18 cellular contexts compared by ENCODE assay signal in genomic region chr10:111093741-111094380, GRCh38. TPM values are rescaled to one million over a fixed set of nuclear protein-coding genes. Genes with fewer than 3 reads are reported as not detected.
DNase-seq lines count a peak whose midpoint lies in the region; ATAC-seq, FAIRE-seq and TF ChIP-seq lines count a peak whose summit lies in the region.
"Had no signal": no experiment of that assay in that cellular context is flagged by ENCODE, and none has a peak within 500 bp of the region (broad histone marks: within the 10 kb centered on the region; RNA-seq: fewer than 3 reads in every experiment).

No MANE protein-coding gene starts in this region.

- H3K36me3 ChIP-seq in HepG2 (replicated peaks in 1 of 2; ENCODE audit: control insufficient read depth in 1 of 2, insufficient read depth in 2 of 2, low read length in 2 of 2) (no peaks in the 10 kb centered on the region), right lobe of liver (no peaks in the 10 kb centered on the region)
- H3K36me3 ChIP-seq: gastroesophageal sphincter, ovary, spleen had no signal

- TF ChIP-seq POLR2A in HepG2 (IDR thresholded peaks at IDR 0.05; ENCODE audit: insufficient read depth in 1 of 2, low read depth in 2 of 2, low read length in 2 of 2) (no peak), right lobe of liver (IDR thresholded peaks at IDR 0.05) (no peak), NB4 (IDR thresholded peaks at IDR 0.05; ENCODE audit: extremely low read depth, insufficient read length) (no peak)

- TF ChIP-seq EP300 in HepG2 (IDR thresholded peaks at IDR 0.05; ENCODE audit: low read depth in 2 of 2, low read length in 2 of 2), result no peak
- no peak for TF ChIP-seq EP300 in HepG2 (CRISPR knock-in tag; IDR thresholded peaks at IDR 0.05; ENCODE audit: borderline replicate concordance)

- H3K4me2 ChIP-seq in HepG2 (ENCODE audit: low read depth, low read length), result no peak overlapping the region

- no peak for TF ChIP-seq CTCF in HepG2 (CRISPR knock-in tag; IDR thresholded peaks at IDR 0.05)
- TF ChIP-seq CTCF in right lobe of liver (IDR thresholded peaks at IDR 0.05), result no peak
- no peak for TF ChIP-seq CTCF in NB4 (IDR thresholded peaks at IDR 0.05; ENCODE audit: low read depth, low read length)
- no peak for TF ChIP-seq CTCF in epithelial cell of proximal tubule (conservative IDR thresholded peaks at IDR 0.05; ENCODE audit: low read depth, low read length)

- DNase-seq in HepG2 (ENCODE audit: low spot score) (no peak), right lobe of liver (no peak), NB4 (ENCODE audit: low read depth) (peak; percentile 44), epithelial cell of proximal tubule (ENCODE audit: low read depth) (peak; percentile 20), urothelium cell line (ENCODE audit: low spot score) (peak; percentile 29), cerebellar cortex (ENCODE audit: low spot score) (no peak)
- no peak for DNase-seq in central memory CD4-positive, alpha-beta T cell
- DNase-seq: activated CD4-positive, alpha-beta T cell treated with anti-CD3 and anti-CD28 coated beads, Interleukin-2, amount 10 ng/mL, durations not matched to agents 24 days and 14 days; aorta; Calu3; NCI-H1417 treated with DMSO at 0.1 percent for 48 hours; NCI-H510A treated with DMSO at 0.1 percent for 48 hours; ovary; spleen; T-helper 2 cell had no signal

- H3K27me3 ChIP-seq in HepG2 (ENCODE audit: control insufficient read depth in 1 of 2, insufficient read depth in 2 of 2, low read length in 2 of 2) (peaks cover 0 to 5% of the 10 kb centered on the region in 2 experiments; a peak in 1 of 5 replicates), right lobe of liver (no peaks in the 10 kb centered on the region)
- H3K27me3 ChIP-seq: ovary had no signal

- intact Hi-C loops in HepG2 (cut with micrococcal nuclease; ENCODE audit: unreplicated experiment) (no loop called here), right lobe of liver (cut with DNase I) (no loop called here)

- ATAC-seq in HepG2, result no peak
- no peak for ATAC-seq in right lobe of liver
- no peak for ATAC-seq in GM19452 (IDR thresholded peaks at IDR 0.05; ENCODE audit: unreplicated experiment)
- ATAC-seq: gastroesophageal sphincter had no signal

- no peak for TF ChIP-seq RAD21 in HepG2 (CRISPR knock-in tag; IDR thresholded peaks at IDR 0.05)

- POLR2A ChIA-PET in HepG2 (lab: Yijun Ruan, JAX), result no interaction called here

- H3K27ac ChIP-seq in HepG2 (ENCODE audit: extremely low read length, insufficient read depth, low read length) (no peak overlapping the region), right lobe of liver (no peak overlapping the region)
- H3K27ac ChIP-seq: gastroesophageal sphincter, ovary, spleen had no signal

- WGBS in HepG2 (ENCODE audit: low lambda C conversion rate), result 0% methylated on average over 3 of the region's 3 CpGs
- WGBS in right lobe of liver (ENCODE audit: insufficient coverage, low coverage, low lambda C conversion rate, missing lambda C conversion rate), result 53% methylated on average over 2 of the region's 3 CpGs

- H3K4me1 ChIP-seq in HepG2 (ENCODE audit: insufficient read depth, low read length) (0 out of 2 replicates have a peak, but pooled peaks cover 6% of the 10 kb centered on the region), right lobe of liver (no peaks in the 10 kb centered on the region)
- H3K4me1 ChIP-seq: gastroesophageal sphincter, spleen had no signal

- CTCF ChIA-PET in HepG2 (lab: Yijun Ruan, JAX; ENCODE audit: low intra/inter-chr PET ratio, low total read pairs), result no interaction called here

- H2AFZ ChIP-seq in HepG2 (ENCODE audit: low read length), result no peak overlapping the region

- BruUV-seq in HepG2 (replicated peaks; lab: Mats Ljungman, UMichigan), result no TSS peak

- H3K4me3 ChIP-seq in HepG2 (replicated peaks in 1 of 3; ENCODE audit: insufficient read depth in 1 of 3, low read depth in 2 of 3, low read length in 3 of 3) (no peak overlapping the region), right lobe of liver (no peak overlapping the region), NB4 (ENCODE audit: low read depth, low read length) (no peak overlapping the region), epithelial cell of proximal tubule (ENCODE audit: low read depth, low read length) (no peak overlapping the region)
- H3K4me3 ChIP-seq: gastroesophageal sphincter, ovary, spleen had no signal

- no peak for FAIRE-seq in HepG2 (lab: Jason Lieb, UNC)
- peak; percentile 69 for FAIRE-seq in urothelium cell line (lab: Jason Lieb, UNC)
- FAIRE-seq: islet of Langerhans had no signal

- H3K9ac ChIP-seq in HepG2 (ENCODE audit: insufficient read depth, low read depth, low read length), result no peak overlapping the region

- no peaks in the 10 kb centered on the region for H3K79me2 ChIP-seq in HepG2 (ENCODE audit: insufficient read depth, low read length)

- no peaks in the 10 kb centered on the region for H3K9me3 ChIP-seq in HepG2 (ENCODE audit: low read length)
- no peaks in the 10 kb centered on the region for H3K9me3 ChIP-seq in right lobe of liver
- H3K9me3 ChIP-seq: gastroesophageal sphincter, ovary, spleen had no signal

- no peaks in the 10 kb centered on the region for H4K20me1 ChIP-seq in HepG2 (ENCODE audit: insufficient read depth, low read length)

- in situ Hi-C loops in HepG2 (cut with HindIII; ENCODE audit: extremely low pct_ligation_motif_present, low pct_unique_long_range_greater_than_20kb), result loop anchor here (25.0 kb wide), 1 partner anchor 1218 kb away; no protein-coding TSS in a partner anchor

TF ChIP-seq in HepG2, 621 proteins besides CTCF, POLR2A, EP300 and RAD21:
- TF ChIP-seq CREB1 (IDR thresholded peaks at IDR 0.05) (peak; percentile 55; the same call in 1 of the 2 replicates), CREB1 (CRISPR knock-in tag; IDR thresholded peaks at IDR 0.05) (no peak), ZNF484 (CRISPR knock-in tag; IDR thresholded peaks at IDR 0.05; ENCODE audit: borderline replicate concordance, low read depth) (no peak)

RNA-seq across cellular contexts. Expression of gene ADRA2A, which starts 17.0 kb away (rescaled TPM):
- not detected in 2 replicates for total RNA-seq in HepG2 (2016; rRNA removed; fragmentation: Illumina TruSeq; extraction: Trizol)
- not detected in 2 replicates for total RNA-seq in HepG2 (2016; cell fraction: cytosol; rRNA removed; fragmentation: Illumina TruSeq; extraction: Trizol; ENCODE audit: low read depth)
- not detected in 2 replicates for total RNA-seq in HepG2 (2016; cell fraction: insoluble cytoplasmic fraction; rRNA removed; fragmentation: Illumina TruSeq; extraction: Trizol)
- not detected in 2 replicates for total RNA-seq in HepG2 (2016; cell fraction: membrane; rRNA removed; fragmentation: Illumina TruSeq; extraction: Trizol)
- not detected in 2 replicates for total RNA-seq in HepG2 (2016; cell fraction: nucleus; rRNA removed; fragmentation: Illumina TruSeq; extraction: Trizol)
- 0.01 TPM in 1 of 2 replicates, not detected in the other for polyA plus RNA-seq in HepG2 (2011; rRNA removed)
- polyA plus RNA-seq in HepG2 (2011; cell fraction: cytosol; rRNA removed), result 0.01 TPM in 1 of 2 replicates, not detected in the other
- polyA plus RNA-seq in HepG2 (2011; cell fraction: nucleus; rRNA removed), result 0.03 and 0.07 TPM in 2 replicates
- 0.03 TPM in 1 of 2 replicates, not detected in the other for polyA plus RNA-seq in HepG2 (2012)
- polyA plus RNA-seq in HepG2 (2016; cell fraction: cytosol; fragmentation: Illumina TruSeq; extraction: Trizol; ENCODE audit: low read depth), result not detected in 2 replicates
- not detected in 2 replicates for polyA plus RNA-seq in HepG2 (2016; cell fraction: insoluble cytoplasmic fraction; fragmentation: Illumina TruSeq; extraction: Trizol; ENCODE audit: low read depth)
- not detected in 2 replicates for polyA plus RNA-seq in HepG2 (2016; cell fraction: membrane; fragmentation: Illumina TruSeq; extraction: Trizol; ENCODE audit: low read depth)
- not detected in 2 replicates for polyA plus RNA-seq in HepG2 (2016; cell fraction: nucleus; fragmentation: Illumina TruSeq; extraction: Trizol; ENCODE audit: insufficient read depth, low read depth)
- polyA minus RNA-seq in HepG2 (2011; rRNA and poly(A)+ RNA removed; ENCODE audit: low replicate concordance), result 0.04 TPM in 1 of 2 replicates, not detected in the other
- polyA minus RNA-seq in HepG2 (2011; cell fraction: cytosol; rRNA and poly(A)+ RNA removed), result not detected in 2 replicates
- not detected in 2 replicates for polyA minus RNA-seq in HepG2 (2011; cell fraction: nucleus; rRNA and poly(A)+ RNA removed)
- under 1 TPM; 0.22 to 0.99 (median 0.51) TPM for total RNA-seq in right lobe of liver
- total RNA-seq in epithelial cell of proximal tubule, result 0.06 TPM in 1 of 2 replicates, not detected in the other
- total RNA-seq: activated CD4-positive, alpha-beta T cell treated with anti-CD3 and anti-CD28 coated beads, Interleukin-2, amount 10 ng/mL, durations not matched to agents 24 days and 14 days had no signal

Comparison
In these comparisons a context has a peak if more than half of its experiments do, and no peak if none do; other contexts are left out.
1. DNase-seq: peak in NB4 (single experiment), epithelial cell of proximal tubule (single experiment) and urothelium cell line (single experiment); none in HepG2 (single experiment), right lobe of liver (0 of 3), central memory CD4-positive, alpha-beta T cell (single experiment) and cerebellar cortex (single experiment).